ENCODE assay signal across 18 cellular contexts in genomic region chr9:82149647-82150046, GRCh38.
DNase-seq lines count a peak whose midpoint lies in the region; TF ChIP-seq lines count a peak whose summit lies in the region.
"Had no signal": no experiment of that assay in that cellular context is flagged by ENCODE, and none has a peak within 500 bp of the region (broad histone marks: within the 10 kb centered on the region; RNA-seq: fewer than 3 reads in every experiment).

No MANE protein-coding gene starts in this region.

- peaks cover 31% of the 10 kb centered on the region for H3K4me1 Mint-ChIP-seq in nephron

- no peak overlapping the region for H2BK5ac ChIP-seq in mesendoderm (ENCODE audit: low read length)

- H3K23ac ChIP-seq in mesendoderm (ENCODE audit: low read length) = no peak overlapping the region

- H3K4ac ChIP-seq in mesendoderm (ENCODE audit: low read depth, low read length) = no peak overlapping the region

- no peak for TF ChIP-seq POLR2A in spleen (IDR thresholded peaks at IDR 0.05)

- no peaks in the 10 kb centered on the region for H3K4me1 ChIP-seq in spleen
- no peaks in the 10 kb centered on the region for H3K4me1 ChIP-seq in mesendoderm (ENCODE audit: control insufficient read depth, low read depth, low read length)

- peak overlapping the region; percentile 75 to 91 (median 79) for H3K27ac Mint-ChIP-seq in nephron
- H3K27ac Mint-ChIP-seq: IgD-negative memory B cell had no signal

- H2BK15ac ChIP-seq in mesendoderm (replicated peaks; ENCODE audit: low read depth) = no peak overlapping the region

- peaks cover 6% of the 10 kb centered on the region for H3K36me3 Mint-ChIP-seq in nephron (ENCODE audit: low read depth)
- H3K36me3 Mint-ChIP-seq: IgD-negative memory B cell had no signal

- H3K9me3 ChIP-seq in spleen = no peaks in the 10 kb centered on the region
- H3K9me3 ChIP-seq: SJCRH30 had no signal

- H3K4me2 ChIP-seq in mesendoderm (ENCODE audit: low read length) = no peak overlapping the region

- H3K36me3 ChIP-seq in spleen (no peaks in the 10 kb centered on the region), mesendoderm (ENCODE audit: control insufficient read depth, insufficient read depth, low read length) (no peaks in the 10 kb centered on the region)
- H3K36me3 ChIP-seq: SJCRH30 had no signal

- intact Hi-C loops in spleen (cut with DNase I; ENCODE audit: low total_unique reads) = no loop called here

- H3K4me3 ChIP-seq in spleen = no peak overlapping the region
- no peak overlapping the region for H3K4me3 ChIP-seq in mesendoderm (ENCODE audit: low read length)
- H3K4me3 ChIP-seq: GM12878 had no signal

- no peak overlapping the region for H4K8ac ChIP-seq in mesendoderm (ENCODE audit: low read depth, low read length)

- H3K9ac ChIP-seq in mesendoderm (ENCODE audit: low read length) = no peak overlapping the region

- H3K79me1 ChIP-seq in mesendoderm (ENCODE audit: low read length) = no peaks in the 10 kb centered on the region

- no peaks in the 10 kb centered on the region for H3K79me2 ChIP-seq in mesendoderm (ENCODE audit: control insufficient read depth, insufficient read depth, low read length)

- H3K18ac ChIP-seq in mesendoderm (ENCODE audit: low read length) = no peak overlapping the region

- H4K5ac ChIP-seq in mesendoderm (ENCODE audit: low read length) = no peak overlapping the region

- no peak overlapping the region for H2AK5ac ChIP-seq in mesendoderm (ENCODE audit: low read length)

- H3K56ac ChIP-seq in mesendoderm (ENCODE audit: low read length) = no peak overlapping the region

- peak overlapping the region in 1 of 8 donors; percentile 0 for H3K27ac ChIP-seq in spleen
- no peak overlapping the region for H3K27ac ChIP-seq in mesendoderm (ENCODE audit: low read depth, low read length)

- DNase-seq in Ammon's horn (ENCODE audit: low spot score) = peak; percentile 8
- DNase-seq in NCI-H1694 treated with DMSO at 0.1 percent for 48 hours (lab: John Stamatoyannopoulos, UW) = peak; percentile 87
- DNase-seq in cerebellum (ENCODE audit: low spot score) = peak; percentile 20
- no peak for DNase-seq in NCI-H146 (lab: John Stamatoyannopoulos, UW)
- DNase-seq in spleen = no peak
- no peak for DNase-seq in mesenteric fat pad (ENCODE audit: low spot score)
- DNase-seq in mesendoderm = no peak
- DNase-seq: 8988T, DND-41, GDM1, Kasumi-1, MM.1S, NCI-H187, RPMI8226, SJCRH30 had no signal

- H3K9me3 Mint-ChIP-seq in nephron = peaks cover 9% of the 10 kb centered on the region

- H3K27me3 ChIP-seq in spleen (replicated peaks in 1 of 7) (no peaks in the 10 kb centered on the region), mesendoderm (ENCODE audit: insufficient read depth, low read length, poor library complexity) (no peaks in the 10 kb centered on the region)
- H3K27me3 ChIP-seq: SJCRH30 had no signal

- H3K27me3 Mint-ChIP-seq in nephron (ENCODE audit: low read depth) = peaks cover 4% of the 10 kb centered on the region

- peak overlapping the region in 2 of 3 experiments; percentile 4 to 33 for H3K4me3 Mint-ChIP-seq in nephron
- H3K4me3 Mint-ChIP-seq: IgD-negative memory B cell had no signal

- no peak for TF ChIP-seq CTCF in nephron (IDR thresholded peaks at IDR 0.05; ENCODE audit: unreplicated experiment in 3 of 3)
- no peak for TF ChIP-seq CTCF in spleen (IDR thresholded peaks at IDR 0.05 in 8 of 11, conservative IDR thresholded peaks at IDR 0.05 in 3 of 11)

- WGBS in spleen, 5 donors = 76 to 89% (median 84%) methylated on average over 4 of the region's 4 CpGs
- WGBS in mesendoderm (ENCODE audit: extremely low coverage, insufficient coverage, low lambda C conversion rate) = no CpG with 5 or more reads among the region's 4 CpGs

- H2BK120ac ChIP-seq in mesendoderm (ENCODE audit: low read depth, low read length) = no peak overlapping the region

Comparison
In these comparisons a context has a peak if more than half of its experiments do, and no peak if none do; other contexts are left out.
1. DNase-seq: peak in Ammon's horn (single experiment), NCI-H1694 treated with DMSO at 0.1 percent for 48 hours (single experiment) and cerebellum (single experiment); none in NCI-H146 (single experiment), spleen (single experiment), mesenteric fat pad (single experiment) and mesendoderm (single experiment).